ENCODE assay signal across 9 cellular contexts in the genomic region with DNA sequence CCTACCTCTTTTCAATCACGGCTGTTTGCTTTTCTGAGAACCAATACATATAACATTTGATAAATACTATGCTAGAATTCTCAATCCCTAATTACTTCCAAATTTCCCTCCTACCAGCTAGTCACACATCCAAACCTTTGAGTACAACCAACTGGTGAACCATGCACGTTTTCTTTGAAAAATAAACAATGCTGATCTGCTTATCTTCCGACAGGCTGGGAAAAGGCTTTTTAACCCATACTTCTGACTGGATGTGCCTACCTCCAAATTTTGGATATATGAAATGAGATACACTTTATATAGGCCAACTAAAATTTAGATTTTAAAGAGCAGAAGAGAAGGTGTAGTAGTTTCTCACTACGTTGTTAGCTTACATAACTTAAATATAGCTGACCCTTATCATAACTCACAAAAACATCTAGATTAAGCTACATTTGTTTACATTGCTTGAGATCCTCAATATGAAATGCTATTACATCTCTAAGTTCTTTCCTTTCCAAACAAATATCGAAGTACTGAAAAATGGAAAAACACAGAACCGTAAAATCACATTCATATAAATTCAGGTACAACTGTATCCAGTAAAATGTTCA. TPM values are rescaled to one million over a fixed set of nuclear protein-coding genes. Genes with fewer than 3 reads are reported as not detected.
DNase-seq lines count a peak whose midpoint lies in the region; ATAC-seq, FAIRE-seq and TF ChIP-seq lines count a peak whose summit lies in the region.
"Had no signal": no experiment of that assay in that cellular context is flagged by ENCODE, and none has a peak within 500 bp of the region (broad histone marks: within the 10 kb centered on the region; RNA-seq: fewer than 3 reads in every experiment).

No MANE protein-coding gene starts in this region.

- no peak for TF ChIP-seq EP300 in suprapubic skin (IDR thresholded peaks at IDR 0.05)

- H3K9me3 ChIP-seq in kidney (ENCODE audit: control insufficient read depth in 1 of 2, low read length in 2 of 2) (no peaks in the 10 kb centered on the region), suprapubic skin (no peaks in the 10 kb centered on the region), small intestine (ENCODE audit: control insufficient read depth, low read depth) (no peaks in the 10 kb centered on the region)

- no peak for DNase-seq in activated CD4-positive, alpha-beta T cell treated with anti-CD3 and anti-CD28 coated beads, Interleukin-2, amount 10 ng/mL, durations not matched to agents 24 days and 14 days
- no peak for DNase-seq in activated CD4-positive, alpha-beta T cell treated with anti-CD3 and anti-CD28 coated beads for 48 hours
- DNase-seq in activated naive CD8-positive, alpha-beta T cell treated with anti-CD3 and anti-CD28 coated beads for 36 hours = no peak
- no peak for DNase-seq in kidney
- no peak for DNase-seq in suprapubic skin (ENCODE audit: low spot score in 2 of 2)
- no peak for DNase-seq in AG08395 (ENCODE audit: low spot score)
- DNase-seq in small intestine = no peak
- DNase-seq: WERI-Rb-1 had no signal

- H3K4me3 ChIP-seq in kidney (ENCODE audit: low read length in 2 of 2) (peak overlapping the region; percentile 81 to 91), suprapubic skin (peak overlapping the region; percentile 95), small intestine (ENCODE audit: low read depth in 1 of 2, low read length in 2 of 2) (peak overlapping the region in 1 of 2 donors; percentile 92)

- H3K4me1 Mint-ChIP-seq in activated CD4-positive, alpha-beta T cell treated with anti-CD3 and anti-CD28 coated beads, Interleukin-2, amount 10 ng/mL, durations not matched to agents 24 days and 14 days = peaks cover 54% of the 10 kb centered on the region
- H3K4me1 Mint-ChIP-seq in activated naive CD8-positive, alpha-beta T cell treated with anti-CD3 and anti-CD28 coated beads for 36 hours = peaks cover 54% of the 10 kb centered on the region

- H3K36me3 Mint-ChIP-seq in activated CD4-positive, alpha-beta T cell treated with anti-CD3 and anti-CD28 coated beads, Interleukin-2, amount 10 ng/mL, durations not matched to agents 24 days and 14 days (ENCODE audit: low read depth) = peaks cover 34% of the 10 kb centered on the region
- H3K36me3 Mint-ChIP-seq in activated naive CD8-positive, alpha-beta T cell treated with anti-CD3 and anti-CD28 coated beads for 36 hours = peaks cover 39% of the 10 kb centered on the region

- H3K9me3 Mint-ChIP-seq in activated CD4-positive, alpha-beta T cell treated with anti-CD3 and anti-CD28 coated beads, Interleukin-2, amount 10 ng/mL, durations not matched to agents 24 days and 14 days = peaks cover 4% of the 10 kb centered on the region
- H3K9me3 Mint-ChIP-seq in activated naive CD8-positive, alpha-beta T cell treated with anti-CD3 and anti-CD28 coated beads for 36 hours = no peaks in the 10 kb centered on the region

- no peaks in the 10 kb centered on the region for H3K27me3 Mint-ChIP-seq in activated CD4-positive, alpha-beta T cell treated with anti-CD3 and anti-CD28 coated beads, Interleukin-2, amount 10 ng/mL, durations not matched to agents 24 days and 14 days
- H3K27me3 Mint-ChIP-seq in activated naive CD8-positive, alpha-beta T cell treated with anti-CD3 and anti-CD28 coated beads for 36 hours = no peaks in the 10 kb centered on the region

- no peak for FAIRE-seq in kidney (lab: Jason Lieb, UNC)
- FAIRE-seq in small intestine (lab: Jason Lieb, UNC) = no peak

- WGBS in suprapubic skin = 14% methylated on average over 6 of the region's 6 CpGs
- 42 to 46% (median 45%) methylated on average over 6 of the region's 6 CpGs for WGBS in small intestine, 3 donors

- H3K27ac Mint-ChIP-seq in activated CD4-positive, alpha-beta T cell treated with anti-CD3 and anti-CD28 coated beads, Interleukin-2, amount 10 ng/mL, durations not matched to agents 24 days and 14 days = peak overlapping the region; percentile 16
- H3K27ac Mint-ChIP-seq in activated naive CD8-positive, alpha-beta T cell treated with anti-CD3 and anti-CD28 coated beads for 36 hours = peak overlapping the region; percentile 86

- no peak for TF ChIP-seq POLR2A in suprapubic skin (IDR thresholded peaks at IDR 0.05)

- H3K36me3 ChIP-seq in kidney (ENCODE audit: control insufficient read depth in 1 of 2, insufficient read depth in 2 of 2, low read length in 2 of 2) = no peaks in the 10 kb centered on the region
- H3K36me3 ChIP-seq in suprapubic skin = no peaks in the 10 kb centered on the region
- H3K36me3 ChIP-seq in small intestine (ENCODE audit: control insufficient read depth in 2 of 2, insufficient read depth in 2 of 2, low read length in 2 of 2) = no peaks in the 10 kb centered on the region
- H3K36me3 ChIP-seq: WERI-Rb-1 had no signal

- peak overlapping the region; percentile 93 for H3K4me3 Mint-ChIP-seq in activated CD4-positive, alpha-beta T cell treated with anti-CD3 and anti-CD28 coated beads, Interleukin-2, amount 10 ng/mL, durations not matched to agents 24 days and 14 days
- H3K4me3 Mint-ChIP-seq in activated naive CD8-positive, alpha-beta T cell treated with anti-CD3 and anti-CD28 coated beads for 36 hours = peak overlapping the region; percentile 86

- H3K4me1 ChIP-seq in kidney (ENCODE audit: control insufficient read depth in 1 of 2, insufficient read depth in 1 of 2, low read depth in 1 of 2, low read length in 2 of 2) (peaks cover 3 to 11% of the 10 kb centered on the region in 2 donors), suprapubic skin (peaks cover 57% of the 10 kb centered on the region), small intestine (ENCODE audit: control insufficient read depth in 2 of 2, insufficient read depth in 1 of 2, low read depth in 1 of 2, low read length in 1 of 2) (no peaks in the 10 kb centered on the region)

- H3K27me3 ChIP-seq in suprapubic skin (no peaks in the 10 kb centered on the region), small intestine (ENCODE audit: control insufficient read depth in 2 of 2, insufficient read depth in 2 of 2, low read length in 2 of 2) (no peaks in the 10 kb centered on the region)

- intact Hi-C loops in activated CD4-positive, alpha-beta T cell treated with anti-CD3 and anti-CD28 coated beads, Interleukin-2, amount 10 ng/mL, durations not matched to agents 24 days and 14 days (cut with micrococcal nuclease) = loop anchor here (5.0 kb wide), 4 partner anchors 89 to 771 kb away; partner anchors contain the start of genes KCTD16 and YIPF5
- intact Hi-C loops in kidney (cut with DNase I) = no loop called here

- peak overlapping the region; percentile 53 to 86 for H3K9ac ChIP-seq in kidney (ENCODE audit: low read length in 2 of 2)

- H3K27ac ChIP-seq in kidney (ENCODE audit: low read depth in 2 of 2, low read length in 2 of 2) = peak overlapping the region in 1 of 2 donors; percentile 92
- peak overlapping the region; percentile 98 for H3K27ac ChIP-seq in suprapubic skin
- peak overlapping the region in 1 of 2 donors; percentile 20 for H3K27ac ChIP-seq in small intestine (ENCODE audit: low read depth in 1 of 2, low read length in 1 of 2)
- H3K27ac ChIP-seq: WERI-Rb-1 had no signal

- TF ChIP-seq CTCF in kidney (IDR thresholded peaks at IDR 0.05; ENCODE audit: borderline replicate concordance, extremely low read depth, insufficient read depth) (no peak), suprapubic skin (IDR thresholded peaks at IDR 0.05) (no peak)

- no peak for ATAC-seq in HG02973 (IDR thresholded peaks at IDR 0.05; ENCODE audit: unreplicated experiment)

RNA-seq across cellular contexts. Expression of gene NR3C1, which starts 2.1 kb away (rescaled TPM):
- 62.2 and 64.7 TPM in 2 replicates for total RNA-seq in activated CD4-positive, alpha-beta T cell treated with anti-CD3 and anti-CD28 coated beads, Interleukin-2, amount 10 ng/mL, durations not matched to agents 24 days and 14 days
- total RNA-seq in activated naive CD8-positive, alpha-beta T cell treated with anti-CD3 and anti-CD28 coated beads for 36 hours = 10 to 100 TPM; 51.2 to 54.0 TPM
- total RNA-seq in kidney = 69.0 TPM
- polyA plus RNA-seq in kidney (ENCODE audit: insufficient read depth, low read depth, low replicate concordance) = 23.4 TPM
- 10 to 100 TPM; 50.4 to 68.8 (median 56.5) TPM for total RNA-seq in suprapubic skin
- polyA plus RNA-seq in small intestine = 10 to 100 TPM; 13.7 to 17.3 (median 16.3) TPM
